Comparison of ENCODE assay signal across 1 cellular context in the genomic region with DNA sequence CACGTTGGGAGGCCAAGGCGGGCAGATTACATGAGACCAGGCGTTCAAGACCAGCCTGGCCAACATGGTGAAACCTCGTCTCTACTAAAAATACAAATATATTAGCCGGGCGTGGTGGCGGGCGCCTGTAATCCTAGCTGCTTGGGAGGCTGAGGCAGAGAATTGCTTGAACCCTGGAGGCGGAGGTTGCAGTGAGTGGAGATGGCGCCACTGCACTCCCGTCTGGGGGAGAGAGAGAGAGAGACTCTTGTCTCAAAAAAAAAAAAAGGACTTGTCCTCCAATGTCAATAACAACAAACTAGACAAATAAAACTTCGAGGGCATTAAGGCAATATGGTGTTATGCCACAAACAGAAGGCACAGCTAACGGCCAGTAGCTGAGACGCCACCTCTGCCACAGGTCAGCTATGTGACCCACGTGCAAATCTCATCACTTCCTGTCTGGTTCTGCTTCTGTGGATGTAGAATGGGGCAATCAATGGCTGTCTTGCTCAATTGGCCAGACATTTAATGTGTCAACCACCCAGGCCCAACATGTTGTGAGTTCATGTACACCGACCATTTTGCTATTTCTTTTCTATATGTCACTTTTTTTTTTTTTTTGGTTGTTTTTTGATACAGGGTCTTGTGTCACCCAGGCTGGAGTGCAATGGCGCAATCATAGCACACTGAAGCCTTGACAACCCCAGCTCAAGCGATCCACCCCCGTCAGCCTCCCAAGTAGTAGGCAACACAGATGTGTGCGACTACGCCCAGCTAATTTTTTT.
TF ChIP-seq lines count a peak whose summit lies in the region.

No MANE protein-coding gene starts in this region.

TF ChIP-seq in HepG2, 621 proteins besides CTCF, POLR2A, EP300 and RAD21 (continued from another document):
- TF ChIP-seq, protein P1, sequence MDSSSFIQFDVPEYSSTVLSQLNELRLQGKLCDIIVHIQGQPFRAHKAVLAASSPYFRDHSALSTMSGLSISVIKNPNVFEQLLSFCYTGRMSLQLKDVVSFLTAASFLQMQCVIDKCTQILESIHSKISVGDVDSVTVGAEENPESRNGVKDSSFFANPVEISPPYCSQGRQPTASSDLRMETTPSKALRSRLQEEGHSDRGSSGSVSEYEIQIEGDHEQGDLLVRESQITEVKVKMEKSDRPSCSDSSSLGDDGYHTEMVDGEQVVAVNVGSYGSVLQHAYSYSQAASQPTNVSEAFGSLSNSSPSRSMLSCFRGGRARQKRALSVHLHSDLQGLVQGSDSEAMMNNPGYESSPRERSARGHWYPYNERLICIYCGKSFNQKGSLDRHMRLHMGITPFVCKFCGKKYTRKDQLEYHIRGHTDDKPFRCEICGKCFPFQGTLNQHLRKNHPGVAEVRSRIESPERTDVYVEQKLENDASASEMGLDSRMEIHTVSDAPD (CRISPR knock-in tag; IDR thresholded peaks at IDR 0.05), result peak; percentile 59; the same call in 1 of the 2 replicates
- TF ChIP-seq, protein P2, sequence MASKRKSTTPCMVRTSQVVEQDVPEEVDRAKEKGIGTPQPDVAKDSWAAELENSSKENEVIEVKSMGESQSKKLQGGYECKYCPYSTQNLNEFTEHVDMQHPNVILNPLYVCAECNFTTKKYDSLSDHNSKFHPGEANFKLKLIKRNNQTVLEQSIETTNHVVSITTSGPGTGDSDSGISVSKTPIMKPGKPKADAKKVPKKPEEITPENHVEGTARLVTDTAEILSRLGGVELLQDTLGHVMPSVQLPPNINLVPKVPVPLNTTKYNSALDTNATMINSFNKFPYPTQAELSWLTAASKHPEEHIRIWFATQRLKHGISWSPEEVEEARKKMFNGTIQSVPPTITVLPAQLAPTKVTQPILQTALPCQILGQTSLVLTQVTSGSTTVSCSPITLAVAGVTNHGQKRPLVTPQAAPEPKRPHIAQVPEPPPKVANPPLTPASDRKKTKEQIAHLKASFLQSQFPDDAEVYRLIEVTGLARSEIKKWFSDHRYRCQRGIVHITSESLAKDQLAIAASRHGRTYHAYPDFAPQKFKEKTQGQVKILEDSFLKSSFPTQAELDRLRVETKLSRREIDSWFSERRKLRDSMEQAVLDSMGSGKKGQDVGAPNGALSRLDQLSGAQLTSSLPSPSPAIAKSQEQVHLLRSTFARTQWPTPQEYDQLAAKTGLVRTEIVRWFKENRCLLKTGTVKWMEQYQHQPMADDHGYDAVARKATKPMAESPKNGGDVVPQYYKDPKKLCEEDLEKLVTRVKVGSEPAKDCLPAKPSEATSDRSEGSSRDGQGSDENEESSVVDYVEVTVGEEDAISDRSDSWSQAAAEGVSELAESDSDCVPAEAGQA (IDR thresholded peaks at IDR 0.05; ENCODE audit: low read depth), result peak; percentile 79
- TF ChIP-seq, protein P2 (CRISPR knock-in tag; IDR thresholded peaks at IDR 0.05; ENCODE audit: borderline replicate concordance), result no peak
- TF ChIP-seq ZNF616 (CRISPR knock-in tag; IDR thresholded peaks at IDR 0.05; ENCODE audit: low read depth), result peak; percentile 54; the same call in 1 of the 2 replicates
